In genomic region chr3:126961191-126961790, GRCh38 we compare ENCODE assay signal across 8 cellular contexts. TPM values are rescaled to one million over a fixed set of nuclear protein-coding genes. Genes with fewer than 3 reads are reported as not detected.
DNase-seq lines count a peak whose midpoint lies in the region; ATAC-seq, FAIRE-seq and TF ChIP-seq lines count a peak whose summit lies in the region.

No MANE protein-coding gene starts in this region.

- in situ Hi-C loops in G401 (cut with HindIII; ENCODE audit: low sequenced_read_pairs): no loop called here

- no peak overlapping the region for H3K27ac Mint-ChIP-seq in activated naive CD4-positive, alpha-beta T cell treated with anti-CD3 and anti-CD28 coated beads for 36 hours

- CTCF ChIA-PET in activated naive CD4-positive, alpha-beta T cell treated with anti-CD3 and anti-CD28 coated beads for 36 hours (lab: Charles Lee): no interaction called here

- no peaks in the 10 kb centered on the region for H3K9me3 Mint-ChIP-seq in activated naive CD4-positive, alpha-beta T cell treated with anti-CD3 and anti-CD28 coated beads for 36 hours

- no peaks in the 10 kb centered on the region for H3K4me1 ChIP-seq in colonic mucosa
- H3K4me1 ChIP-seq in pancreas: peaks cover 0 to 11% (median 11%) of the 10 kb centered on the region in 3 donors
- peaks cover 0 to 24% (median 9%) of the 10 kb centered on the region in 4 donors for H3K4me1 ChIP-seq in stomach

- no peak for TF ChIP-seq POLR2A in stomach (IDR thresholded peaks at IDR 0.05)

- ATAC-seq in HG03108 (IDR thresholded peaks at IDR 0.05; ENCODE audit: unreplicated experiment): peak; percentile 68
- peak; percentile 71 to 91 (median 86) for ATAC-seq in pancreas

- no peaks in the 10 kb centered on the region for H3K27me3 Mint-ChIP-seq in activated naive CD4-positive, alpha-beta T cell treated with anti-CD3 and anti-CD28 coated beads for 36 hours (ENCODE audit: low read depth)

- DNase-seq in G401 (ENCODE audit: low spot score) (peak; percentile 25), colonic mucosa (peak; percentile 68), pancreas (peak in 4 of 6 donors; percentile 47 to 67 (median 54)), NOMO-1 (lab: John Stamatoyannopoulos, UW; ENCODE audit: unreplicated experiment in 2 of 2) (no peak), stomach (no peak), iPS-NIHi7 (ENCODE audit: extremely low spot score) (no peak)
- DNase-seq in activated naive CD4-positive, alpha-beta T cell treated with anti-CD3 and anti-CD28 coated beads for 36 hours: no peak

- TF ChIP-seq EP300 in stomach (IDR thresholded peaks at IDR 0.05): no peak

- H3K9me3 ChIP-seq in colonic mucosa (no peaks in the 10 kb centered on the region), pancreas (no peaks in the 10 kb centered on the region), stomach (no peaks in the 10 kb centered on the region)

- H3K4me1 Mint-ChIP-seq in activated naive CD4-positive, alpha-beta T cell treated with anti-CD3 and anti-CD28 coated beads for 36 hours (ENCODE audit: low read depth): no peaks in the 10 kb centered on the region

- FAIRE-seq in pancreas (lab: Jason Lieb, UNC): no peak

- H3K27ac ChIP-seq in colonic mucosa (no peak overlapping the region), pancreas (no peak overlapping the region), stomach (peak overlapping the region in 1 of 5 donors; percentile 14)

- no peak overlapping the region for H3K4me3 Mint-ChIP-seq in activated naive CD4-positive, alpha-beta T cell treated with anti-CD3 and anti-CD28 coated beads for 36 hours

- no peaks in the 10 kb centered on the region for H3K27me3 ChIP-seq in colonic mucosa
- H3K27me3 ChIP-seq in pancreas: no peaks in the 10 kb centered on the region
- no peaks in the 10 kb centered on the region for H3K27me3 ChIP-seq in stomach

- peaks cover 6% of the 10 kb centered on the region for H3K36me3 Mint-ChIP-seq in activated naive CD4-positive, alpha-beta T cell treated with anti-CD3 and anti-CD28 coated beads for 36 hours (ENCODE audit: low read depth)

- WGBS in pancreas, 2 donors: 52 to 54% methylated on average over 8 of the region's 8 CpGs
- WGBS in stomach, 5 donors: 53 to 83% (median 73%) methylated on average over 5 to 8 of the region's 8 CpGs

- H3K9ac ChIP-seq in colonic mucosa (ENCODE audit: low read depth in 2 of 2, low read length in 2 of 2): peak overlapping the region in 1 of 2 donors; percentile 18

- intact Hi-C loops in colonic mucosa (cut with DNase I): no loop called here
- intact Hi-C loops in pancreas (cut with DNase I): no loop called here
- intact Hi-C loops in activated naive CD4-positive, alpha-beta T cell treated with anti-CD3 and anti-CD28 coated beads for 36 hours (cut with micrococcal nuclease): no loop called here
- intact Hi-C loops in stomach (cut with DNase I; ENCODE audit: low total_unique reads): no loop called here

- H3K4me3 ChIP-seq in colonic mucosa (no peak overlapping the region), pancreas (no peak overlapping the region), stomach (no peak overlapping the region)

- no peak for TF ChIP-seq CTCF in colonic mucosa (IDR thresholded peaks at IDR 0.05)
- no peak for TF ChIP-seq CTCF in pancreas (IDR thresholded peaks at IDR 0.05)
- TF ChIP-seq CTCF in stomach (IDR thresholded peaks at IDR 0.05): no peak

- H3K36me3 ChIP-seq in colonic mucosa (no peaks in the 10 kb centered on the region), pancreas (no peaks in the 10 kb centered on the region), stomach (no peaks in the 10 kb centered on the region)

RNA-seq across cellular contexts. Expression of gene PLXNA1, which starts 21.6 kb away (rescaled TPM):
- 23.4 and 32.1 TPM in 2 replicates for total RNA-seq in G401 (2014; rRNA removed; shearing (Covaris generic))
- 10 to 100 TPM; 16.0 to 19.3 TPM for total RNA-seq in colonic mucosa
- total RNA-seq in pancreas: 10 to 100 TPM in 2 of 6 donors, 1 to 10 TPM in 4; 7.4 to 20.0 (median 8.5) TPM
- 10 to 100 TPM in 1 of 2 donors, 1 to 10 TPM in 1; 6.4 to 12.0 TPM for polyA plus RNA-seq in pancreas
- total RNA-seq in activated naive CD4-positive, alpha-beta T cell treated with anti-CD3 and anti-CD28 coated beads for 36 hours: 1 to 10 TPM; 5.0 to 5.8 TPM
- total RNA-seq in stomach: 10 to 100 TPM; 12.1 to 54.7 (median 16.9) TPM
- polyA plus RNA-seq in stomach: 1 to 10 TPM in 2 of 3 donors, under 1 TPM in 1; 0.92 to 7.0 (median 3.4) TPM

Comparison
In these comparisons a context has a peak if more than half of its experiments do, and no peak if none do; other contexts are left out.
1. DNase-seq: peak in G401 (single experiment), colonic mucosa (single experiment) and pancreas (4 of 6); none in activated naive CD4-positive, alpha-beta T cell treated with anti-CD3 and anti-CD28 coated beads for 36 hours (single experiment), NOMO-1 (0 of 2), stomach (single experiment) and iPS-NIHi7 (single experiment).